9 cellular contexts compared by ENCODE assay signal in the genomic region with DNA sequence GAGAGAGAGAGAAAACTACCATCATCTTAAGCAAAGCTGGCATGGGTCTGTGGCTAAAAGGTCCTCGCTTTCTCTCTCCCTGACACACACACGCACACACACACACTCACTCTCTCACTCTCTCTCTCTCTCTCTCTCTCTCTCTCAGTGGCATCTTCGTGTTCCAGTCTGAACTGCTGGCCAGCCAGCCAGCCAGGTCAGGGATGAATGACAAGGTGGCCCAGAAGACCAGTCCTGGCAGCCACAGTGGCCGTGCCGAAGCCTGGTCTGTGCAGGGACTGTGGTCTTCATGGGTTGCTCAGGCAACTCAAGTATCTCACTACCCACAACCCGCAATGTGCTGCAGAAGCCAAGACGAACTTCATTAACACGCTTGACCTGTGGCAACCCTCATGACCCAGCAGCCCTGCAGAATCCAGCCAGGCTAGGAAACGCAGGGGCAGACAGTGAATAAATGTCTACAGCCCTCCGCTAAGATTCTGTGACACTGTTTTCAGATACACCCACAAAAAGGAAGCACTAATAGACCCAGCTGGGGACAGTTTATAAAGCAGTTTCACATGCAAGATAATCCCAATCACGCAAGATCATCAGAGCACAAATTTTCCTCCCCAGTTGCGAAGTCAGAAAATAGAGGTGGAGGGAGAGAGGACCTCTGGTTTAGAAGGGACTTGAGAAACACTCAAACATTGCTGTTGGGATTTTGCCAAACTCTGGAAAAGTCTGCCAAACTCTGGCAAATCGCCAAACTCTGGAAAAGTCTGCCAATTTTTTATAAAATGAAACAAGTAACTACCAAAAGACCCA.
A peak's percentile ranks its signal among the peaks of the same experiment; 100 is the strongest.
DNase-seq lines count a peak whose midpoint lies in the region; ATAC-seq, FAIRE-seq and TF ChIP-seq lines count a peak whose summit lies in the region.
"Had no signal": no experiment of that assay in that cellular context is flagged by ENCODE, and none has a peak within 500 bp of the region (broad histone marks: within the 10 kb centered on the region; RNA-seq: fewer than 3 reads in every experiment).

No MANE protein-coding gene starts in this region.

- H3K27ac Mint-ChIP-seq in memory B cell: peak overlapping the region; percentile 43

- H3K4me2 ChIP-seq in A549: peak overlapping the region; percentile 36; the same call in 1 of the 3 replicates

- no peak overlapping the region for H3K4me3 ChIP-seq in A549
- H3K4me3 ChIP-seq: thoracic aorta had no signal

- CTCF ChIA-PET in A549 (lab: Yijun Ruan, JAX): no interaction called here

- TF ChIP-seq EP300 in A549 (IDR thresholded peaks at IDR 0.05): no peak

- no peak for TF ChIP-seq POLR2A in A549 (IDR thresholded peaks at IDR 0.05; ENCODE audit: low read length)

- no peaks in the 10 kb centered on the region for H3K9me3 ChIP-seq in A549
- H3K9me3 ChIP-seq: thoracic aorta had no signal

- H3K4me1 ChIP-seq in A549: peaks cover 13% of the 10 kb centered on the region

- H3K9me3 Mint-ChIP-seq in memory B cell: no peaks in the 10 kb centered on the region

- ATAC-seq in A549 (no peak; a peak in 1 of 6 replicates), HG02759 (IDR thresholded peaks at IDR 0.05; ENCODE audit: unreplicated experiment) (peak; percentile 34), memory B cell (ENCODE audit: low read depth) (peak; percentile 49), GM21786 (IDR thresholded peaks at IDR 0.05; ENCODE audit: unreplicated experiment) (no peak)

- peaks cover 25% of the 10 kb centered on the region for H3K4me1 Mint-ChIP-seq in memory B cell

- FAIRE-seq in A549 (lab: Jason Lieb, UNC): no peak

- 80% methylated on average over 8 of the region's 13 CpGs for WGBS in A549 (ENCODE audit: missing lambda C conversion rate)

- H3K27ac ChIP-seq in A549 (peak overlapping the region in 1 of 2 experiments; percentile 38; a peak in 3 of 6 replicates), VCaP (peak overlapping the region; percentile 40)
- H3K27ac ChIP-seq: thoracic aorta had no signal

- H3K36me3 Mint-ChIP-seq in memory B cell: peaks cover 4% of the 10 kb centered on the region

- POLR2A ChIA-PET in A549 (lab: Yijun Ruan, JAX): no interaction called here

- no peaks in the 10 kb centered on the region for H3K27me3 Mint-ChIP-seq in memory B cell

- no peak for TF ChIP-seq CTCF in A549 (IDR thresholded peaks at IDR 0.05)
- TF ChIP-seq CTCF in VCaP (conservative IDR thresholded peaks at IDR 0.05): no peak

- no peak for DNase-seq in A549 (ENCODE audit: low read depth in 1 of 2, low spot score in 1 of 2)
- no peak for DNase-seq in memory B cell (ENCODE audit: low spot score in 2 of 2)
- no peak for DNase-seq in occipital lobe (lab: John Stamatoyannopoulos, UW)
- DNase-seq in A172 (ENCODE audit: low spot score): no peak
- no peak for DNase-seq in activated T-cell treated with anti-CD3 and anti-CD28 coated beads, Interleukin-2, amount 50 U/mL, for 1 hour

- peak overlapping the region; percentile 21 for H3K4me3 Mint-ChIP-seq in memory B cell

- TF ChIP-seq RAD21 in A549 (conservative IDR thresholded peaks at IDR 0.05 in 1 of 2, IDR thresholded peaks at IDR 0.05 in 1 of 2): no peak

TF ChIP-seq in A549, 52 proteins besides CTCF, POLR2A, EP300 and RAD21:
- TF ChIP-seq ZSCAN20 (CRISPR knock-in tag; IDR thresholded peaks at IDR 0.05): no peak
- TF ChIP-seq HEYL (CRISPR knock-in tag; IDR thresholded peaks at IDR 0.05): no peak
- TF ChIP-seq SREBF2 (IDR thresholded peaks at IDR 0.05): no peak
- TF ChIP-seq NR3C1 (IDR thresholded peaks at IDR 0.05): no peak
- no peak for TF ChIP-seq FOSB (CRISPR knock-in tag; IDR thresholded peaks at IDR 0.05)
- TF ChIP-seq, protein P1, sequence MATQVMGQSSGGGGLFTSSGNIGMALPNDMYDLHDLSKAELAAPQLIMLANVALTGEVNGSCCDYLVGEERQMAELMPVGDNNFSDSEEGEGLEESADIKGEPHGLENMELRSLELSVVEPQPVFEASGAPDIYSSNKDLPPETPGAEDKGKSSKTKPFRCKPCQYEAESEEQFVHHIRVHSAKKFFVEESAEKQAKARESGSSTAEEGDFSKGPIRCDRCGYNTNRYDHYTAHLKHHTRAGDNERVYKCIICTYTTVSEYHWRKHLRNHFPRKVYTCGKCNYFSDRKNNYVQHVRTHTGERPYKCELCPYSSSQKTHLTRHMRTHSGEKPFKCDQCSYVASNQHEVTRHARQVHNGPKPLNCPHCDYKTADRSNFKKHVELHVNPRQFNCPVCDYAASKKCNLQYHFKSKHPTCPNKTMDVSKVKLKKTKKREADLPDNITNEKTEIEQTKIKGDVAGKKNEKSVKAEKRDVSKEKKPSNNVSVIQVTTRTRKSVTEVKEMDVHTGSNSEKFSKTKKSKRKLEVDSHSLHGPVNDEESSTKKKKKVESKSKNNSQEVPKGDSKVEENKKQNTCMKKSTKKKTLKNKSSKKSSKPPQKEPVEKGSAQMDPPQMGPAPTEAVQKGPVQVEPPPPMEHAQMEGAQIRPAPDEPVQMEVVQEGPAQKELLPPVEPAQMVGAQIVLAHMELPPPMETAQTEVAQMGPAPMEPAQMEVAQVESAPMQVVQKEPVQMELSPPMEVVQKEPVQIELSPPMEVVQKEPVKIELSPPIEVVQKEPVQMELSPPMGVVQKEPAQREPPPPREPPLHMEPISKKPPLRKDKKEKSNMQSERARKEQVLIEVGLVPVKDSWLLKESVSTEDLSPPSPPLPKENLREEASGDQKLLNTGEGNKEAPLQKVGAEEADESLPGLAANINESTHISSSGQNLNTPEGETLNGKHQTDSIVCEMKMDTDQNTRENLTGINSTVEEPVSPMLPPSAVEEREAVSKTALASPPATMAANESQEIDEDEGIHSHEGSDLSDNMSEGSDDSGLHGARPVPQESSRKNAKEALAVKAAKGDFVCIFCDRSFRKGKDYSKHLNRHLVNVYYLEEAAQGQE (IDR thresholded peaks at IDR 0.05): no peak
- TF ChIP-seq HOXB5 (CRISPR knock-in tag; IDR thresholded peaks at IDR 0.05): no peak
- TF ChIP-seq, protein P2, sequence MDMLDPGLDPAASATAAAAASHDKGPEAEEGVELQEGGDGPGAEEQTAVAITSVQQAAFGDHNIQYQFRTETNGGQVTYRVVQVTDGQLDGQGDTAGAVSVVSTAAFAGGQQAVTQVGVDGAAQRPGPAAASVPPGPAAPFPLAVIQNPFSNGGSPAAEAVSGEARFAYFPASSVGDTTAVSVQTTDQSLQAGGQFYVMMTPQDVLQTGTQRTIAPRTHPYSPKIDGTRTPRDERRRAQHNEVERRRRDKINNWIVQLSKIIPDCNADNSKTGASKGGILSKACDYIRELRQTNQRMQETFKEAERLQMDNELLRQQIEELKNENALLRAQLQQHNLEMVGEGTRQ (IDR thresholded peaks at IDR 0.05): no peak
- no peak for TF ChIP-seq NFE2L2 (conservative IDR thresholded peaks at IDR 0.05; ENCODE audit: low read length)
- no peak for TF ChIP-seq EHF (CRISPR knock-in tag; IDR thresholded peaks at IDR 0.05)

Comparison
In these comparisons a context has a peak if more than half of its experiments do, and no peak if none do; other contexts are left out.
1. ATAC-seq: peak in HG02759 (single experiment) and memory B cell (single experiment); none in A549 (0 of 2) and GM21786 (single experiment).